ENCODE assay signal across 28 cellular contexts in genomic region chr11:115674831-115675230, GRCh38.
"Had no signal": no experiment of that assay in that cellular context is flagged by ENCODE, and none has a peak within 500 bp of the region (broad histone marks: within the 10 kb centered on the region; RNA-seq: fewer than 3 reads in every experiment).

No MANE protein-coding gene starts in this region.

- H3K4me3 Mint-ChIP-seq: activated CD4-positive, alpha-beta memory T cell treated with anti-CD3 and anti-CD28 coated beads, Interleukin-2, amount 10 ng/mL, durations not matched to agents 7 days and 5 days; activated CD4-positive, alpha-beta T cell treated with anti-CD3 and anti-CD28 coated beads for 36 hours; activated naive CD4-positive, alpha-beta T cell treated with anti-CD3 and anti-CD28 coated beads, Interleukin-2, amount 10 ng/mL, durations not matched to agents 7 days and 5 days; activated naive CD8-positive, alpha-beta T cell treated with anti-CD3 and anti-CD28 coated beads for 36 hours; activated T-helper 17 cell treated with anti-CD3 and anti-CD28 coated beads, Interleukin-2, amount 50 U/mL, for 72 hours had no signal

- H3K27ac Mint-ChIP-seq: activated CD4-positive, alpha-beta memory T cell treated with anti-CD3 and anti-CD28 coated beads, Interleukin-2, amount 10 ng/mL, durations not matched to agents 7 days and 5 days; activated CD4-positive, alpha-beta T cell treated with anti-CD3 and anti-CD28 coated beads for 36 hours; activated naive CD4-positive, alpha-beta T cell treated with anti-CD3 and anti-CD28 coated beads, Interleukin-2, amount 10 ng/mL, durations not matched to agents 7 days and 5 days; activated naive CD8-positive, alpha-beta T cell treated with anti-CD3 and anti-CD28 coated beads for 36 hours; activated T-helper 17 cell treated with anti-CD3 and anti-CD28 coated beads, Interleukin-2, amount 50 U/mL, for 72 hours had no signal

- H3K9me3 ChIP-seq: breast epithelium, MG63, Peyer's patch, SJCRH30, SK-N-SH had no signal

- H3K27ac ChIP-seq: breast epithelium, Peyer's patch, RWPE1, SJCRH30, WERI-Rb-1 had no signal

- H3K4me3 ChIP-seq: breast epithelium, MG63, Peyer's patch, SJCRH30 had no signal

- H3K27me3 Mint-ChIP-seq: activated CD4-positive, alpha-beta memory T cell treated with anti-CD3 and anti-CD28 coated beads, Interleukin-2, amount 10 ng/mL, durations not matched to agents 7 days and 5 days; activated CD4-positive, alpha-beta T cell treated with anti-CD3 and anti-CD28 coated beads for 36 hours; activated naive CD4-positive, alpha-beta T cell treated with anti-CD3 and anti-CD28 coated beads, Interleukin-2, amount 10 ng/mL, durations not matched to agents 7 days and 5 days; activated naive CD8-positive, alpha-beta T cell treated with anti-CD3 and anti-CD28 coated beads for 36 hours had no signal

- H3K36me3 ChIP-seq: breast epithelium, MG63, Peyer's patch, SJCRH30, WERI-Rb-1 had no signal

- H3K4me1 ChIP-seq: breast epithelium, Peyer's patch had no signal

- H3K4me2 ChIP-seq: SK-N-SH had no signal

- H3K9ac ChIP-seq: SK-N-SH had no signal

- H3K36me3 Mint-ChIP-seq: activated naive CD4-positive, alpha-beta T cell treated with anti-CD3 and anti-CD28 coated beads, Interleukin-2, amount 10 ng/mL, durations not matched to agents 7 days and 5 days; activated naive CD8-positive, alpha-beta T cell treated with anti-CD3 and anti-CD28 coated beads for 36 hours had no signal

- ATAC-seq: activated CD4-positive, alpha-beta T cell treated with anti-CD3 and anti-CD28 coated beads for 36 hours; activated T-helper 17 cell treated with anti-CD3 and anti-CD28 coated beads, Interleukin-2, amount 50 U/mL, for 72 hours had no signal

- H3K4me1 Mint-ChIP-seq: activated CD4-positive, alpha-beta memory T cell treated with anti-CD3 and anti-CD28 coated beads, Interleukin-2, amount 10 ng/mL, durations not matched to agents 7 days and 5 days; activated CD4-positive, alpha-beta T cell treated with anti-CD3 and anti-CD28 coated beads for 36 hours; activated naive CD4-positive, alpha-beta T cell treated with anti-CD3 and anti-CD28 coated beads, Interleukin-2, amount 10 ng/mL, durations not matched to agents 7 days and 5 days; activated naive CD8-positive, alpha-beta T cell treated with anti-CD3 and anti-CD28 coated beads for 36 hours; activated T-helper 17 cell treated with anti-CD3 and anti-CD28 coated beads, Interleukin-2, amount 50 U/mL, for 72 hours had no signal

- H3K9me3 Mint-ChIP-seq: activated CD4-positive, alpha-beta memory T cell treated with anti-CD3 and anti-CD28 coated beads, Interleukin-2, amount 10 ng/mL, durations not matched to agents 7 days and 5 days; activated naive CD4-positive, alpha-beta T cell treated with anti-CD3 and anti-CD28 coated beads, Interleukin-2, amount 10 ng/mL, durations not matched to agents 7 days and 5 days; activated naive CD8-positive, alpha-beta T cell treated with anti-CD3 and anti-CD28 coated beads for 36 hours; activated T-helper 17 cell treated with anti-CD3 and anti-CD28 coated beads, Interleukin-2, amount 50 U/mL, for 72 hours had no signal

- H3K27me3 ChIP-seq: breast epithelium, MG63, Peyer's patch, SJCRH30 had no signal

- DNase-seq: activated CD4-positive, alpha-beta memory T cell treated with anti-CD3 and anti-CD28 coated beads, Interleukin-2, amount 10 ng/mL, durations not matched to agents 7 days and 5 days; activated CD4-positive, alpha-beta T cell treated with anti-CD3 and anti-CD28 coated beads for 36 hours; activated CD4-positive, alpha-beta T cell treated with anti-CD3 and anti-CD28 coated beads, Interleukin-2, amount 50 U/mL, for 1 hour; activated gamma-delta T cell; activated naive CD4-positive, alpha-beta T cell treated with anti-CD3 and anti-CD28 coated beads, Interleukin-2, amount 10 ng/mL, durations not matched to agents 7 days and 5 days; activated naive CD8-positive, alpha-beta T cell treated with anti-CD3 and anti-CD28 coated beads for 36 hours; activated T-cell treated with anti-CD3 and anti-CD28 coated beads for 4 hours; activated T-cell treated with anti-CD3 and anti-CD28 coated beads, Interleukin-2, amount 50 U/mL, for 48 hours; MG63; MV-4-11; NCI-H1092 treated with DMSO at 0.1 percent for 48 hours; NCI-H1417 treated with DMSO at 0.1 percent for 48 hours; NCI-H1694; NCI-H2029; NCI-H2107; NCI-H2171 treated with DMSO at 0.1 percent for 48 hours; NCI-H345; NCI-H510A; NCI-H526 treated with DMSO at 0.1 percent for 48 hours; Peyer's patch; Right ventricle myocardium superior; SJCRH30; SK-N-SH; T-helper 1 cell; WERI-Rb-1 had no signal
